8 cellular contexts compared by ENCODE assay signal in the genomic region with DNA sequence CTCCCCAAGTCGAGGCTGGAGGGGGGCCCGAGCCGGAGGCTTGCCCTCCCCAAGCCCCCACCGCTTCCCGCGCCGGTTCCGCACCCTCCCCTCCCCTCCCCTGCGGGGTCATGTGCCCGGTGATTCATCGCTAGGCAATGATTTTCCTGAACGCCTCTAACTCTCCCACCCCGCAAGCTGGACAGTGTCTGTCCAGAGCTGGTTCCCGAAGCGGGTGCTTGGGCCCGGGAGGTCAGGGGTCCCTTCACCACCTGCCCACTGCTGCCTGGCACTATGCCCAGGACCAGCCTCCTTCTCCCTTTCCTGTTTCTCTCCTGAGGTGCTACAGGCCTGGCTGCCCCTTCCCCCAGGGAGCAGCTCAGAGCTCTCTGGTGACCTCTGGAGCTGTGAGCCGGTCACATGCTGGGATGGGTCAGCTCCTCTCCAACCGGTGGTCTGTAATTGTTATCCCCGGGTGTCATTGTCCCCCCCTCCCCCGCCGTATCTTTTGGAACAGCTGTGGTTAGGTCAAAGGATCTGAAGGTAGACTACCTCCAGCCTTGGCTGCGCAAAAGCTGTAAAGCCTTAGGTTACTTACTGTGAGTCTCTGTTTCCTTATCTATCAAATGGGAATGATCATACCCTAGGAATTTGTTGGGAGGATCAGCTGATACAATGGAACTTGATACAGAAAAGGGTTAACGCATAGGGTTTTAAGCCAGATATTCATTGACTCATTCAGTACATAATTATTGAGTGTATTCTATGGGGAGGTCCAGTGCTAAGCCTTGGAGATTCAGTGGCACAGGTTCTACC. TPM values are rescaled to one million over a fixed set of nuclear protein-coding genes. Genes with fewer than 3 reads are reported as not detected.
DNase-seq lines count a peak whose midpoint lies in the region; ATAC-seq and TF ChIP-seq lines count a peak whose summit lies in the region.

No MANE protein-coding gene starts in this region.

- H3K9me3 ChIP-seq in osteoblast (ENCODE audit: low read depth, low read length) (no peaks in the 10 kb centered on the region), vagina (no peaks in the 10 kb centered on the region)

- ATAC-seq in GM18502 (IDR thresholded peaks at IDR 0.05; ENCODE audit: poor library complexity, unreplicated experiment) = no peak

- H3K27ac ChIP-seq in HL-60 (replicated peaks) (peak overlapping the region; percentile 63), osteoblast (ENCODE audit: low read depth, low read length) (peak overlapping the region; percentile 56), vagina (peak overlapping the region; percentile 100)

- intact Hi-C loops in cardiac septum (cut with DNase I) = loop anchor here (2.0 to 10.0 kb wide), 2 partner anchors 55 to 201 kb away; partner anchors contain the start of gene MRPL16
- intact Hi-C loops in vagina (cut with DNase I) = loop anchor here (2.0 kb wide), 1 partner anchor 47 kb away; no protein-coding TSS in a partner anchor

- H4K20me1 ChIP-seq in osteoblast (ENCODE audit: insufficient read depth, low read length) = peaks cover 22% of the 10 kb centered on the region

- no peak for TF ChIP-seq POLR2A in vagina (IDR thresholded peaks at IDR 0.05)

- H3K36me3 ChIP-seq in osteoblast (ENCODE audit: insufficient read depth, low read length) (no peaks in the 10 kb centered on the region), vagina (no peaks in the 10 kb centered on the region)

- H3K4me1 ChIP-seq in osteoblast (ENCODE audit: insufficient read depth, low read length) = peaks cover 19% of the 10 kb centered on the region
- H3K4me1 ChIP-seq in vagina = peaks cover 28% of the 10 kb centered on the region

- H2AFZ ChIP-seq in osteoblast (ENCODE audit: low read length) = peak overlapping the region; percentile 88

- H3K4me2 ChIP-seq in osteoblast (ENCODE audit: insufficient read depth, low read length) = peak overlapping the region; percentile 100

- H3K27me3 ChIP-seq in HL-60 (ENCODE audit: insufficient read depth, poor library complexity, severe bottlenecking) (no peaks in the 10 kb centered on the region), osteoblast (ENCODE audit: insufficient read depth, low read length) (no peaks in the 10 kb centered on the region), vagina (no peaks in the 10 kb centered on the region)

- DNase-seq in HL-60 (ENCODE audit: low read depth in 1 of 2, low spot score in 1 of 2) (peak; percentile 47 to 60), SK-N-DZ (ENCODE audit: low spot score) (peak; percentile 7), amniotic stem cell (lab: John Stamatoyannopoulos, UW) (peak; percentile 31), cardiac septum (ENCODE audit: low spot score) (peak; percentile 95), osteoblast (ENCODE audit: insufficient read length, low spot score, missing footprints) (peak; percentile 92), vagina (ENCODE audit: extremely low spot score in 2 of 2) (peak in 1 of 2 donors; percentile 92)

- H3K79me2 ChIP-seq in osteoblast (ENCODE audit: insufficient read depth, low read length) = peaks cover 50% of the 10 kb centered on the region

- H3K4me3 ChIP-seq in GM12875 (ENCODE audit: low read depth, low read length) = peak overlapping the region; percentile 58
- peak overlapping the region; percentile 94 for H3K4me3 ChIP-seq in HL-60 (replicated peaks; ENCODE audit: insufficient read depth, low read length)
- H3K4me3 ChIP-seq in osteoblast (ENCODE audit: insufficient read depth, low read length) = peak overlapping the region; percentile 97
- peak overlapping the region; percentile 60 to 97 for H3K4me3 ChIP-seq in vagina

- no peak for TF ChIP-seq CTCF in GM12875 (IDR thresholded peaks at IDR 0.05; ENCODE audit: borderline replicate concordance, insufficient read depth, low read depth, low read length)
- TF ChIP-seq CTCF in HL-60 (IDR thresholded peaks at IDR 0.05; ENCODE audit: insufficient read depth, low read length) = no peak
- TF ChIP-seq CTCF in osteoblast (IDR thresholded peaks at IDR 0.05; ENCODE audit: extremely low read depth, low read depth, low read length) = no peak
- TF ChIP-seq CTCF in vagina (IDR thresholded peaks at IDR 0.05) = no peak

RNA-seq across cellular contexts. Expression of gene STX3, which starts 0.7 kb away (rescaled TPM):
- 4.4 and 5.0 TPM in 2 replicates for polyA plus RNA-seq in SK-N-DZ (2014; cell fraction: cytosol; rRNA removed)
- 2.3 and 4.3 TPM in 2 replicates for polyA plus RNA-seq in SK-N-DZ (2014; cell fraction: nucleus; rRNA removed)
- 10.0 TPM for total RNA-seq in cardiac septum
- total RNA-seq in osteoblast = 51.4 and 53.6 TPM in 2 replicates
- 39.8 TPM for total RNA-seq in vagina

RNA-seq across cellular contexts. Expression of gene OR10V1, which starts 42.3 kb away (rescaled TPM):
- not detected in 2 replicates for polyA plus RNA-seq in SK-N-DZ (2014; cell fraction: cytosol; rRNA removed)
- polyA plus RNA-seq in SK-N-DZ (2014; cell fraction: nucleus; rRNA removed) = not detected in 2 replicates
- total RNA-seq in cardiac septum (not detected), osteoblast (not detected in 2 replicates), vagina (not detected)

RNA-seq across cellular contexts. Expression of gene MRPL16, which starts 54.7 kb away (rescaled TPM):
- polyA plus RNA-seq in SK-N-DZ (2014; cell fraction: cytosol; rRNA removed) = 42.8 and 56.6 TPM in 2 replicates
- 31.6 and 32.3 TPM in 2 replicates for polyA plus RNA-seq in SK-N-DZ (2014; cell fraction: nucleus; rRNA removed)
- total RNA-seq in cardiac septum = 64.7 TPM
- 31.5 and 32.9 TPM in 2 replicates for total RNA-seq in osteoblast
- total RNA-seq in vagina = 38.3 TPM
